ENCODE assay signal across 7 cellular contexts in genomic region chr16:19118938-19119431, GRCh38. TPM values are rescaled to one million over a fixed set of nuclear protein-coding genes. Genes with fewer than 3 reads are reported as not detected.
DNase-seq lines count a peak whose midpoint lies in the region; ATAC-seq, FAIRE-seq and TF ChIP-seq lines count a peak whose summit lies in the region.

No MANE protein-coding gene starts in this region.

- peak overlapping the region in 1 of 2 donors; percentile 78 for H3K27ac ChIP-seq in aorta (ENCODE audit: low read depth in 1 of 2, low read length in 2 of 2)

- FAIRE-seq in H54 (lab: Jason Lieb, UNC): peak; percentile 90
- FAIRE-seq in endometrium (lab: Jason Lieb, UNC): peak; percentile 37

- H3K36me3 ChIP-seq in aorta (ENCODE audit: control insufficient read depth in 1 of 2, insufficient read depth in 2 of 2, low read length in 1 of 2): no peaks in the 10 kb centered on the region

- intact Hi-C loops in aorta (cut with DNase I): loop anchor here in 1 of 2 donors (2.0 kb wide), 1 partner anchor 32 kb away; no protein-coding TSS in a partner anchor

- H3K9me3 ChIP-seq in aorta (ENCODE audit: control insufficient read depth, low read length): no peaks in the 10 kb centered on the region

- DNase-seq in H54 (ENCODE audit: insufficient read length, low spot score) (peak; percentile 81), SKM-1 treated with dmso at 0.1 percent for 144 hours (lab: John Stamatoyannopoulos, UW; ENCODE audit: unreplicated experiment) (peak; percentile 51), aorta (peak in 1 of 2 donors; percentile 81), NCI-H2029 treated with DMSO at 0.1 percent for 48 hours (lab: John Stamatoyannopoulos, UW) (no peak)
- DNase-seq in naive thymus-derived CD8-positive, alpha-beta T cell: no peak

- H3K27ac Mint-ChIP-seq in naive thymus-derived CD8-positive, alpha-beta T cell: peak overlapping the region in 4 of 10 donors; percentile 1 to 58 (median 4)

- no peaks in the 10 kb centered on the region for H3K9me3 Mint-ChIP-seq in naive thymus-derived CD8-positive, alpha-beta T cell

- peak overlapping the region in 7 of 10 donors; percentile 0 to 74 (median 8) for H3K4me3 Mint-ChIP-seq in naive thymus-derived CD8-positive, alpha-beta T cell

- peaks cover 3 to 19% (median 5%) of the 10 kb centered on the region in 4 donors for H3K4me1 Mint-ChIP-seq in naive thymus-derived CD8-positive, alpha-beta T cell

- POLR2A ChIA-PET in naive thymus-derived CD8-positive, alpha-beta T cell (lab: Charles Lee): no interaction called here

- H3K36me3 Mint-ChIP-seq in naive thymus-derived CD8-positive, alpha-beta T cell: no peaks in the 10 kb centered on the region

- ATAC-seq in naive thymus-derived CD8-positive, alpha-beta T cell: no peak
- peak; percentile 76 for ATAC-seq in aorta (ENCODE audit: low FRiP score)
- ATAC-seq in HG03378 (IDR thresholded peaks at IDR 0.05; ENCODE audit: unreplicated experiment): no peak

- no peaks in the 10 kb centered on the region for H3K4me1 ChIP-seq in aorta (ENCODE audit: control insufficient read depth in 1 of 2, insufficient read depth in 2 of 2, low read length in 2 of 2)

- 23 to 25% methylated on average over 6 of the region's 6 CpGs for WGBS in aorta, 2 donors

- no peak for TF ChIP-seq POLR2A in H54 (IDR thresholded peaks at IDR 0.05; ENCODE audit: low read depth, low read length)

- H3K4me3 ChIP-seq in aorta (ENCODE audit: low read length in 2 of 2): no peak overlapping the region

- H3K27me3 ChIP-seq in aorta (ENCODE audit: control insufficient read depth in 1 of 2, insufficient read depth in 2 of 2, low read length in 1 of 2): no peaks in the 10 kb centered on the region

- peaks cover 4 to 25% (median 14%) of the 10 kb centered on the region in 5 donors for H3K27me3 Mint-ChIP-seq in naive thymus-derived CD8-positive, alpha-beta T cell

RNA-seq across cellular contexts. Expression of gene ITPRIPL2, which starts 5.2 kb away (rescaled TPM):
- under 1 TPM; 0.13 to 0.14 TPM for total RNA-seq in naive thymus-derived CD8-positive, alpha-beta T cell
- polyA plus RNA-seq in naive thymus-derived CD8-positive, alpha-beta T cell: under 1 TPM in 2 of 3 donors, not detected in 1; 0.20 to 0.23 TPM
- total RNA-seq in aorta: 10 to 100 TPM; 71.5 to 88.9 TPM
- polyA plus RNA-seq in aorta: 10 to 100 TPM; 15.7 to 19.1 TPM

RNA-seq across cellular contexts. Expression of gene SYT17, which starts 49.1 kb away (rescaled TPM):
- total RNA-seq in naive thymus-derived CD8-positive, alpha-beta T cell: under 1 TPM; 0.52 to 0.62 TPM
- polyA plus RNA-seq in naive thymus-derived CD8-positive, alpha-beta T cell: not detected
- 1 to 10 TPM; 2.5 to 4.3 TPM for total RNA-seq in aorta
- 1 to 10 TPM; 2.5 to 2.6 TPM for polyA plus RNA-seq in aorta

RNA-seq across cellular contexts. Expression of gene COQ7, which starts 51.6 kb away (rescaled TPM):
- total RNA-seq in naive thymus-derived CD8-positive, alpha-beta T cell: 10 to 100 TPM; 18.7 to 22.7 TPM
- polyA plus RNA-seq in naive thymus-derived CD8-positive, alpha-beta T cell: 10 to 100 TPM; 12.6 to 14.0 (median 13.9) TPM
- total RNA-seq in aorta: 10 to 100 TPM; 18.7 to 19.2 TPM
- polyA plus RNA-seq in aorta: 10 to 100 TPM; 12.2 to 16.8 TPM

Comparison
In these comparisons a context has a peak if more than half of its experiments do, and no peak if none do; other contexts are left out.
1. DNase-seq: peak in H54 (single experiment) and SKM-1 treated with dmso at 0.1 percent for 144 hours (single experiment); none in naive thymus-derived CD8-positive, alpha-beta T cell (0 of 10) and NCI-H2029 treated with DMSO at 0.1 percent for 48 hours (single experiment).
2. RNA of gene ITPRIPL2, which starts 5.2 kb away (total RNA-seq): 71.5 to 88.9 TPM in aorta; 0.13 to 0.14 TPM in naive thymus-derived CD8-positive, alpha-beta T cell; every median in the first group is over 10 times any median in the second.